ENCODE assay signal across 8 cellular contexts in genomic region chr20:47356220-47356525, GRCh38. TPM values are rescaled to one million over a fixed set of nuclear protein-coding genes. Genes with fewer than 3 reads are reported as not detected.
DNase-seq lines count a peak whose midpoint lies in the region; ATAC-seq and TF ChIP-seq lines count a peak whose summit lies in the region.

No MANE protein-coding gene starts in this region.

- H3K27me3 ChIP-seq in HL-60 (ENCODE audit: insufficient read depth, poor library complexity, severe bottlenecking): no peaks in the 10 kb centered on the region
- no peaks in the 10 kb centered on the region for H3K27me3 ChIP-seq in hepatocyte
- no peaks in the 10 kb centered on the region for H3K27me3 ChIP-seq in spleen (replicated peaks in 1 of 7)

- peaks cover 94% of the 10 kb centered on the region for H3K4me1 ChIP-seq in hepatocyte (ENCODE audit: insufficient read depth)
- peaks cover 82 to 100% (median 99%) of the 10 kb centered on the region in 6 donors for H3K4me1 ChIP-seq in spleen

- H3K79me2 ChIP-seq in hepatocyte: peaks cover 52% of the 10 kb centered on the region

- no peak for DNase-seq in HL-60 (ENCODE audit: low read depth in 1 of 2, low spot score in 1 of 2)
- no peak for DNase-seq in activated CD4-positive, alpha-beta memory T cell treated with anti-CD3 and anti-CD28 coated beads for 36 hours
- no peak for DNase-seq in hepatocyte (ENCODE audit: low spot score)
- no peak for DNase-seq in spleen
- DNase-seq in SIG-M5 (lab: John Stamatoyannopoulos, UW): no peak
- DNase-seq in NCI-H2081 (lab: John Stamatoyannopoulos, UW): no peak

- CTCF ChIA-PET in activated CD4-positive, alpha-beta memory T cell treated with anti-CD3 and anti-CD28 coated beads for 36 hours (lab: Charles Lee): interaction anchor here (1.1 to 6.9 kb wide), 5 partner anchors 27 to 265 kb away, joined by 3 to 92 read pairs (median 5); no protein-coding TSS in a partner anchor

- H3K27me3 Mint-ChIP-seq in activated CD4-positive, alpha-beta memory T cell treated with anti-CD3 and anti-CD28 coated beads for 36 hours: no peaks in the 10 kb centered on the region

- POLR2A ChIA-PET in activated CD4-positive, alpha-beta memory T cell treated with anti-CD3 and anti-CD28 coated beads for 36 hours (lab: Charles Lee): interaction anchor here (0.9 to 2.6 kb wide), 11 partner anchors 13 to 254 kb away, joined by 3 to 26 read pairs (median 4); partner anchors contain the start of gene NCOA3

- intact Hi-C loops in activated CD4-positive, alpha-beta memory T cell treated with anti-CD3 and anti-CD28 coated beads for 36 hours (cut with micrococcal nuclease): loop anchor here (1.0 to 2.0 kb wide), 3 partner anchors 39 to 82 kb away; no protein-coding TSS in a partner anchor
- intact Hi-C loops in spleen (cut with DNase I; ENCODE audit: low total_unique reads): no loop called here

- ATAC-seq in HG02763 (IDR thresholded peaks at IDR 0.05; ENCODE audit: unreplicated experiment) (no peak), GM18907 (IDR thresholded peaks at IDR 0.05; ENCODE audit: unreplicated experiment) (no peak)

- H3K9me3 ChIP-seq in hepatocyte (ENCODE audit: low read depth) (no peaks in the 10 kb centered on the region), spleen (no peaks in the 10 kb centered on the region)

- peak overlapping the region; percentile 37 for H3K4me3 ChIP-seq in HL-60 (replicated peaks; ENCODE audit: insufficient read depth, low read length)
- no peak overlapping the region for H3K4me3 ChIP-seq in hepatocyte
- peak overlapping the region in 6 of 8 donors; percentile 9 to 62 (median 28) for H3K4me3 ChIP-seq in spleen

- peak overlapping the region; percentile 96 for H3K4me3 Mint-ChIP-seq in activated CD4-positive, alpha-beta memory T cell treated with anti-CD3 and anti-CD28 coated beads for 36 hours

- H3K27ac ChIP-seq in HL-60 (replicated peaks) (peak overlapping the region; percentile 100), hepatocyte (peak overlapping the region; percentile 100), spleen (peak overlapping the region; percentile 96 to 99 (median 98))

- H4K20me1 ChIP-seq in hepatocyte (ENCODE audit: insufficient read depth, poor library complexity, severe bottlenecking): no peaks in the 10 kb centered on the region

- H3K4me2 ChIP-seq in hepatocyte: peak overlapping the region; percentile 80

- no peaks in the 10 kb centered on the region for H3K9me3 Mint-ChIP-seq in activated CD4-positive, alpha-beta memory T cell treated with anti-CD3 and anti-CD28 coated beads for 36 hours

- H3K36me3 ChIP-seq in hepatocyte (replicated peaks; ENCODE audit: insufficient read depth, low read depth): no peaks in the 10 kb centered on the region
- H3K36me3 ChIP-seq in spleen: no peaks in the 10 kb centered on the region

- H3K9me2 ChIP-seq in hepatocyte (replicated peaks; ENCODE audit: insufficient read depth): no peaks in the 10 kb centered on the region

- no peak for TF ChIP-seq POLR2A in spleen (IDR thresholded peaks at IDR 0.05)

- peaks cover 35% of the 10 kb centered on the region for H3K4me1 Mint-ChIP-seq in activated CD4-positive, alpha-beta memory T cell treated with anti-CD3 and anti-CD28 coated beads for 36 hours (ENCODE audit: low read depth)

- H3K27ac Mint-ChIP-seq in activated CD4-positive, alpha-beta memory T cell treated with anti-CD3 and anti-CD28 coated beads for 36 hours: peak overlapping the region; percentile 98

- TF ChIP-seq CTCF in HL-60 (IDR thresholded peaks at IDR 0.05; ENCODE audit: insufficient read depth, low read length) (no peak), hepatocyte (IDR thresholded peaks at IDR 0.05; ENCODE audit: poor library complexity) (no peak), spleen (IDR thresholded peaks at IDR 0.05 in 8 of 11, conservative IDR thresholded peaks at IDR 0.05 in 3 of 11) (no peak)

- H3K36me3 Mint-ChIP-seq in activated CD4-positive, alpha-beta memory T cell treated with anti-CD3 and anti-CD28 coated beads for 36 hours: peaks cover 13% of the 10 kb centered on the region

- no peak overlapping the region for H2AFZ ChIP-seq in hepatocyte

RNA-seq across cellular contexts. Expression of gene ZMYND8, which starts 0.3 kb away (rescaled TPM):
- 10 to 100 TPM; 28.1 to 29.6 TPM for total RNA-seq in activated CD4-positive, alpha-beta memory T cell treated with anti-CD3 and anti-CD28 coated beads for 36 hours
- total RNA-seq in hepatocyte: 28.9 and 30.3 TPM in 2 replicates
- polyA plus RNA-seq in hepatocyte: 34.3 and 43.1 TPM in 2 replicates
- total RNA-seq in spleen: 10 to 100 TPM; 30.3 to 64.0 (median 56.0) TPM
- 10 to 100 TPM; 12.5 to 16.8 (median 15.6) TPM for polyA plus RNA-seq in spleen
